ENCODE assay signal across 9 cellular contexts in genomic region chr2:197163755-197164753, GRCh38.
A peak's percentile ranks its signal among the peaks of the same experiment; 100 is the strongest.
DNase-seq lines count a peak whose midpoint lies in the region; ATAC-seq and TF ChIP-seq lines count a peak whose summit lies in the region.
"Had no signal": no experiment of that assay in that cellular context is flagged by ENCODE, and none has a peak within 500 bp of the region (broad histone marks: within the 10 kb centered on the region; RNA-seq: fewer than 3 reads in every experiment).

No MANE protein-coding gene starts in this region.

- H3K9me3 Mint-ChIP-seq in activated naive CD8-positive, alpha-beta T cell (ENCODE audit: low read depth): no peaks in the 10 kb centered on the region

- no peak for TF ChIP-seq CTCF in omental fat pad (IDR thresholded peaks at IDR 0.05)

- intact Hi-C loops in left ventricle myocardium superior (cut with micrococcal nuclease): no loop called here

- H3K4me1 Mint-ChIP-seq in activated naive CD8-positive, alpha-beta T cell (ENCODE audit: low read depth): peaks cover 87% of the 10 kb centered on the region

- peak overlapping the region; percentile 4 for H3K4me3 Mint-ChIP-seq in activated naive CD8-positive, alpha-beta T cell

- H3K27me3 Mint-ChIP-seq in activated naive CD8-positive, alpha-beta T cell: no peaks in the 10 kb centered on the region

- peak; percentile 21 for DNase-seq in AG20443 (ENCODE audit: low spot score)
- DNase-seq in left ventricle myocardium superior: peak; percentile 44
- no peak for DNase-seq in omental fat pad (ENCODE audit: low spot score)
- DNase-seq in A172 (ENCODE audit: low spot score): no peak
- DNase-seq in CD1c-positive myeloid dendritic cell (ENCODE audit: extremely low spot score): no peak
- DNase-seq in kidney tubule cell (ENCODE audit: low spot score): no peak
- DNase-seq: GOT3 had no signal

- peaks cover 9% of the 10 kb centered on the region for H3K36me3 Mint-ChIP-seq in activated naive CD8-positive, alpha-beta T cell

- ATAC-seq in left ventricle myocardium superior (peak; percentile 64), omental fat pad (ENCODE audit: low FRiP score) (peak; percentile 43), GM18909 (IDR thresholded peaks at IDR 0.05; ENCODE audit: poor library complexity, unreplicated experiment) (no peak)

- peak overlapping the region; percentile 88 for H3K27ac Mint-ChIP-seq in activated naive CD8-positive, alpha-beta T cell

Comparison
In these comparisons a context has a peak if more than half of its experiments do, and no peak if none do; other contexts are left out.
1. DNase-seq: peak in AG20443 (single experiment) and left ventricle myocardium superior (single experiment); none in omental fat pad (single experiment), A172 (single experiment), CD1c-positive myeloid dendritic cell (single experiment) and kidney tubule cell (single experiment).